In the genomic region with DNA sequence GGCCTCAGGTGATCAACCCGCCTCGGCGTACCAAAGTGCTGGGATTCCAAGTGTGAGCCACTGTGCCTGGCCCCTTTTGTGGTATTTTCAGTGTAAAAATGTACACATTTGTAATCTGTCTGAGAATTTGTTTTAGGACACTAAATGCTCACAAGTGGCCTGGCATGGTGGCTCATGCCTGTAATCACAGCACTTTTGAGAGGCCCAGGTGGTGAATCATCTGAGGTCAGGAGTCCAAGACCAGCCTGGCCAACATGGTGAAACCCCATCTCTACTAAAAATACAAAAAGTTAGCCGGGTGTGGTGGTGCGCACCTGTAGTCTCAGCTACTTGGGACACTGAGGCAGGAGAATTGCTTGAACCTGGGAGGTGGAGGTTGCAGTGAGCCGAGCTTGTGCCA, we compare ENCODE assay signal across 2 cellular contexts. TPM values are rescaled to one million over a fixed set of nuclear protein-coding genes. Genes with fewer than 3 reads are reported as not detected.
"Had no signal": no experiment of that assay in that cellular context is flagged by ENCODE, and none has a peak within 500 bp of the region (broad histone marks: within the 10 kb centered on the region; RNA-seq: fewer than 3 reads in every experiment).

No MANE protein-coding gene starts in this region.

RNA-seq across cellular contexts. Expression of a gene that starts 55.4 kb away (rescaled TPM):
- total RNA-seq: HepG2, HT-29 had no signal
